In the genomic region with DNA sequence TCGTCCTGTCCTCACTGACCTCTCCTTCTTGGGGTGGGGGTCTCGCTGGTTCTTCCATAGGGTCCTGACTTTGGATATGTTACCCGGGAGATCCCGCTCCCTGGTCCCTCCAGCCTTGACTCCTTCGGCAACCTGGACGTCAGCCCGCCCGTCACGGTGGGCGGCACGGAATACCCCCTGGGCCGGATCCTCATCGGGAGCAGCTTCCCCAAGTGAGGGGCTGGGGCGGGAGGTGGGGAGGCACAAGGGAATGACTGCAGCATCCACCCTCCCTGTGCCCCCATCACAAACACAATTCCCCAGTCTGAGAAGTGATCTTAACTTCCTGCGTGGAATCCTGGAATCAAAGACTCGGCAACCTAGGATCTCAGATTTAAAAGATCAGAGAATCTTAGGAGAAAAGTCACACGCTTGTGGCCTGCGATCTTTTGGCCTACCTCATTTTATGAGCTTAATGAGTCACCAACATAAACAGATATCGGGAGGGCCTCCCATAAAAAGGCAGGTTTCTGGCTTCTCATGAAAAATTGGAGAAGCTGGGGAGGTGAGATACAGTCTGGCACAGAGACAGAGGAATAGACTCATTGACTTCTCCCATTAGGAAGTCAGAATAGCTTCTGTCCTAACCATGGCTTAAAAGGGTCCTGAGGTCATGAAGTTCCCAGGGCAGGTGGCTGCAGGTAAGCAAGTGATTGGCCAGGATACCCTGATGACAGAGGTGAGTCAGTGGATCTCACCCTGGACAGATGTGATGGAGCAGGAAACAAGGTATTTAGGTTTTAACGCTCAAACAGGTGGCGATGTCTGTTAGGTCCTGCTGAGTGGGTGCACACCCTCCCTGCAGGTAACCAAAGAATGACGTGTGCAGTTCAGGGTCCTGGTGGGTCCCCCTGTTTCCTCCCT, we compare ENCODE assay signal across 12 cellular contexts. TPM values are rescaled to one million over a fixed set of nuclear protein-coding genes. Genes with fewer than 3 reads are reported as not detected.
DNase-seq lines count a peak whose midpoint lies in the region; ATAC-seq and TF ChIP-seq lines count a peak whose summit lies in the region.
"Had no signal": no experiment of that assay in that cellular context is flagged by ENCODE, and none has a peak within 500 bp of the region (broad histone marks: within the 10 kb centered on the region; RNA-seq: fewer than 3 reads in every experiment).

No MANE protein-coding gene starts in this region.

- no peaks in the 10 kb centered on the region for H3K9me3 Mint-ChIP-seq in natural killer cell

- intact Hi-C loops in esophagus squamous epithelium (cut with DNase I): no loop called here
- intact Hi-C loops in natural killer cell (cut with micrococcal nuclease): no loop called here

- ATAC-seq in GM21737 (IDR thresholded peaks at IDR 0.05; ENCODE audit: unreplicated experiment): no peak
- ATAC-seq in HG03571 (IDR thresholded peaks at IDR 0.05; ENCODE audit: unreplicated experiment): no peak
- ATAC-seq in natural killer cell: no peak

- H3K36me3 Mint-ChIP-seq in natural killer cell: no peaks in the 10 kb centered on the region

- H3K4me1 Mint-ChIP-seq in natural killer cell: no peaks in the 10 kb centered on the region

- H3K27ac ChIP-seq in esophagus squamous epithelium: peak overlapping the region; percentile 73 to 88 (median 84)
- H3K27ac ChIP-seq: cardiac muscle cell had no signal

- H3K4me3 Mint-ChIP-seq in natural killer cell: no peak overlapping the region

- H3K27me3 ChIP-seq in esophagus squamous epithelium (peaks cover 0 to 6% (median 0%) of the 10 kb centered on the region in 4 donors), skeletal muscle satellite cell (ENCODE audit: control insufficient read depth, insufficient read depth, low read length) (no peaks in the 10 kb centered on the region)
- H3K27me3 ChIP-seq: cardiac muscle cell had no signal

- 47 to 61% methylated on average over 8 to 15 of the region's 22 CpGs for WGBS in esophagus squamous epithelium, 2 donors

- H3K4me3 ChIP-seq in esophagus squamous epithelium (no peak overlapping the region), skeletal muscle satellite cell (ENCODE audit: low read length) (peak overlapping the region; percentile 37)
- H3K4me3 ChIP-seq: cardiac muscle cell had no signal

- no peaks in the 10 kb centered on the region for H3K36me3 ChIP-seq in esophagus squamous epithelium
- H3K36me3 ChIP-seq in skeletal muscle satellite cell (ENCODE audit: insufficient read depth, low read length): no peaks in the 10 kb centered on the region
- H3K36me3 ChIP-seq: cardiac muscle cell had no signal

- peak overlapping the region; percentile 75 for H3K9ac ChIP-seq in skeletal muscle satellite cell (ENCODE audit: low read depth, low read length)

- H3K9me3 ChIP-seq in esophagus squamous epithelium: no peaks in the 10 kb centered on the region
- no peaks in the 10 kb centered on the region for H3K9me3 ChIP-seq in skeletal muscle satellite cell (replicated peaks; ENCODE audit: low read length)

- peak overlapping the region; percentile 70 for H3K4me2 ChIP-seq in skeletal muscle satellite cell (ENCODE audit: low read length)

- H3K27ac Mint-ChIP-seq in natural killer cell: no peak overlapping the region

- TF ChIP-seq POLR2A in esophagus squamous epithelium (IDR thresholded peaks at IDR 0.05): no peak

- DNase-seq in GM04503 (ENCODE audit: low read depth) (peak; percentile 85), RPMI8226 (peak; percentile 37), esophagus squamous epithelium (lab: John Stamatoyannopoulos, UW) (no peak), natural killer cell (no peak), cortex of kidney (lab: John Stamatoyannopoulos, UW) (no peak)
- DNase-seq: activated CD4-positive, alpha-beta T cell treated with anti-CD3 and anti-CD28 coated beads for 4 hours; stimulated activated CD4-positive, alpha-beta T cell treated with anti-CD3 and anti-CD28 coated beads, Interleukin-12 subunit alpha, Interleukin-12 subunit beta, amount 100 ng/mL, for 4 hours had no signal

- H3K4me1 ChIP-seq in esophagus squamous epithelium: peaks cover 18 to 81% (median 21%) of the 10 kb centered on the region in 3 donors
- H3K4me1 ChIP-seq in skeletal muscle satellite cell (ENCODE audit: control insufficient read depth, insufficient read depth, low read length): peaks cover 45% of the 10 kb centered on the region

- no peaks in the 10 kb centered on the region for H3K27me3 Mint-ChIP-seq in natural killer cell (ENCODE audit: low read depth in 2 of 2)

- TF ChIP-seq CTCF in esophagus squamous epithelium (IDR thresholded peaks at IDR 0.05) (no peak), natural killer cell (IDR thresholded peaks at IDR 0.05) (no peak)

RNA-seq across cellular contexts. Expression of gene PADI3, which starts 15.9 kb away (rescaled TPM):
- 1 to 10 TPM in 3 of 4 donors, under 1 TPM in 1; 0.64 to 9.9 (median 2.3) TPM for total RNA-seq in esophagus squamous epithelium
- not detected in 2 replicates for total RNA-seq in skeletal muscle satellite cell (2012; rRNA removed)
- not detected for total RNA-seq in natural killer cell
- total RNA-seq: temporal lobe had no signal

RNA-seq across cellular contexts. Expression of gene PADI1, which starts 28.1 kb away (rescaled TPM):
- total RNA-seq in esophagus squamous epithelium (100 to 1,000 TPM in 2 of 4 donors, 10 to 100 TPM in 2; 45.3 to 121 (median 75.1) TPM), natural killer cell (not detected)
- total RNA-seq in skeletal muscle satellite cell (2012; rRNA removed): not detected in 2 replicates
- total RNA-seq: temporal lobe had no signal

Comparison
In these comparisons a context has a peak if more than half of its experiments do, and no peak if none do; other contexts are left out.
1. DNase-seq: peak in GM04503 (single experiment) and RPMI8226 (single experiment); none in esophagus squamous epithelium (single experiment), natural killer cell (single experiment) and cortex of kidney (single experiment).
2. RNA of gene PADI1, which starts 28.1 kb away (total RNA-seq): 45.3 to 121 TPM in esophagus squamous epithelium; not detected in natural killer cell; every median in the first group is over 10 times any median in the second.